Comparison of ENCODE assay signal across 23 cellular contexts in genomic region chr18:32200766-32201165, GRCh38. TPM values are rescaled to one million over a fixed set of nuclear protein-coding genes. Genes with fewer than 3 reads are reported as not detected.
DNase-seq lines count a peak whose midpoint lies in the region; TF ChIP-seq lines count a peak whose summit lies in the region.
"Had no signal": no experiment of that assay in that cellular context is flagged by ENCODE, and none has a peak within 500 bp of the region (broad histone marks: within the 10 kb centered on the region; RNA-seq: fewer than 3 reads in every experiment).

No MANE protein-coding gene starts in this region.

- TF ChIP-seq POLR2A in esophagus muscularis mucosa (IDR thresholded peaks at IDR 0.05; ENCODE audit: low read depth) = no peak
- TF ChIP-seq POLR2A in esophagus squamous epithelium (IDR thresholded peaks at IDR 0.05) = no peak

- H3K4me2 ChIP-seq in mesenchymal stem cell (ENCODE audit: low read length, poor library complexity, severe bottlenecking) = no peak overlapping the region

- H3K36me3 ChIP-seq in mesenchymal stem cell (ENCODE audit: control insufficient read depth in 1 of 2, insufficient read depth in 2 of 2, low read depth in 1 of 2, low read length in 2 of 2) (no peaks in the 10 kb centered on the region), esophagus muscularis mucosa (no peaks in the 10 kb centered on the region), esophagus squamous epithelium (no peaks in the 10 kb centered on the region)
- H3K36me3 ChIP-seq: prostate gland had no signal

- no peak overlapping the region for H2BK120ac ChIP-seq in mesenchymal stem cell (ENCODE audit: low read depth, low read length)

- no peak overlapping the region for H4K8ac ChIP-seq in mesenchymal stem cell (ENCODE audit: low read length)

- H2AK5ac ChIP-seq in mesenchymal stem cell (ENCODE audit: low read length, severe bottlenecking) = no peak overlapping the region

- no peak overlapping the region for H2BK5ac ChIP-seq in mesenchymal stem cell (ENCODE audit: low read depth, low read length, poor library complexity, severe bottlenecking)

- peak; percentile 63 for DNase-seq in DMS53 treated with DMSO at 0.1 percent for 48 hours (lab: John Stamatoyannopoulos, UW; ENCODE audit: unreplicated experiment)
- peak; percentile 64 for DNase-seq in NCI-H1694 treated with DMSO at 0.1 percent for 48 hours (lab: John Stamatoyannopoulos, UW)
- DNase-seq in NCI-H748 treated with DMSO at 0.1 percent for 48 hours (lab: John Stamatoyannopoulos, UW) = peak; percentile 12
- peak; percentile 4 for DNase-seq in mesenchymal stem cell
- no peak for DNase-seq in T-helper 1 cell
- no peak for DNase-seq in esophagus muscularis mucosa (ENCODE audit: extremely low spot score)
- DNase-seq in esophagus squamous epithelium (lab: John Stamatoyannopoulos, UW) = no peak
- DNase-seq: activated CD4-positive, alpha-beta memory T cell treated with anti-CD3 and anti-CD28 coated beads for 36 hours; activated T-cell treated with anti-CD3 and anti-CD28 coated beads, Interleukin-2, amount 50 U/mL, for 4 hours; GDM1; Kasumi-1; kidney glomerular epithelial cell; NCI-H187; NK-92 treated with Interleukin-12 subunit alpha and Interleukin-12 subunit beta, amount 100 ng/mL, for 24 hours; RPMI8226; stimulated activated CD4-positive, alpha-beta T cell treated with anti-CD3 and anti-CD28 coated beads, Interleukin-2, amount 100 ng/mL, for 48 hours; T-cell had no signal

- no peak overlapping the region for H3K4ac ChIP-seq in mesenchymal stem cell (ENCODE audit: low read depth in 1 of 2, low read length in 2 of 2)

- no peak for TF ChIP-seq EP300 in esophagus muscularis mucosa (IDR thresholded peaks at IDR 0.05)

- H3K27me3 ChIP-seq in mesenchymal stem cell (ENCODE audit: control insufficient read depth in 1 of 2, insufficient read depth in 1 of 2, low read length in 2 of 2) = no peaks in the 10 kb centered on the region
- H3K27me3 ChIP-seq in esophagus muscularis mucosa = no peaks in the 10 kb centered on the region
- no peaks in the 10 kb centered on the region for H3K27me3 ChIP-seq in esophagus squamous epithelium

- intact Hi-C loops in esophagus muscularis mucosa (cut with DNase I) (no loop called here), esophagus squamous epithelium (cut with DNase I) (no loop called here)

- H3K4me1 ChIP-seq in mesenchymal stem cell (ENCODE audit: control insufficient read depth, insufficient read depth, low read depth, low read length) (no peaks in the 10 kb centered on the region), esophagus muscularis mucosa (no peaks in the 10 kb centered on the region), esophagus squamous epithelium (no peaks in the 10 kb centered on the region)
- H3K4me1 ChIP-seq: prostate gland had no signal

- no peak overlapping the region for H2BK12ac ChIP-seq in mesenchymal stem cell (ENCODE audit: low read length in 2 of 2)

- H2BK15ac ChIP-seq in mesenchymal stem cell (ENCODE audit: low read depth, poor library complexity, severe bottlenecking) = no peak overlapping the region

- no peak overlapping the region for H3K14ac ChIP-seq in mesenchymal stem cell (ENCODE audit: low read length in 2 of 2)

- H3K18ac ChIP-seq in mesenchymal stem cell (ENCODE audit: low read depth in 1 of 2, low read length in 2 of 2) = no peak overlapping the region

- H3K27ac ChIP-seq in mesenchymal stem cell (ENCODE audit: low read length, poor library complexity, severe bottlenecking) (no peak overlapping the region), esophagus muscularis mucosa (replicated peaks in 1 of 4) (no peak overlapping the region), esophagus squamous epithelium (no peak overlapping the region)
- H3K27ac ChIP-seq: prostate gland had no signal

- no peak overlapping the region for H2AFZ ChIP-seq in mesenchymal stem cell (ENCODE audit: low read depth, low read length)

- H3K9me3 ChIP-seq in mesenchymal stem cell (ENCODE audit: control insufficient read depth, low read length) (no peaks in the 10 kb centered on the region), esophagus muscularis mucosa (no peaks in the 10 kb centered on the region), esophagus squamous epithelium (no peaks in the 10 kb centered on the region)
- H3K9me3 ChIP-seq: prostate gland had no signal

- no peak overlapping the region for H4K91ac ChIP-seq in mesenchymal stem cell (ENCODE audit: low read length)

- H3K4me3 ChIP-seq in mesenchymal stem cell (ENCODE audit: insufficient read depth in 1 of 2, low read depth in 1 of 2, low read length in 2 of 2) = no peak overlapping the region
- H3K4me3 ChIP-seq in esophagus muscularis mucosa = no peak overlapping the region
- H3K4me3 ChIP-seq in esophagus squamous epithelium = no peak overlapping the region
- H3K4me3 ChIP-seq: GM12878, prostate gland had no signal

- no peak overlapping the region for H3K9ac ChIP-seq in mesenchymal stem cell (ENCODE audit: low read length)

- no peaks in the 10 kb centered on the region for H3K79me1 ChIP-seq in mesenchymal stem cell (replicated peaks; ENCODE audit: low read length, poor library complexity, severe bottlenecking)

- H3K23ac ChIP-seq in mesenchymal stem cell (ENCODE audit: low read length in 2 of 2) = no peak overlapping the region

- 100% methylated on average over 1 of the region's 2 CpGs for WGBS in mesenchymal stem cell
- 54% methylated on average over 2 of the region's 2 CpGs for WGBS in esophagus muscularis mucosa
- WGBS in esophagus squamous epithelium, 2 donors = 34 to 48% methylated on average over 2 of the region's 2 CpGs

- TF ChIP-seq CTCF in esophagus muscularis mucosa (IDR thresholded peaks at IDR 0.05) (no peak), esophagus squamous epithelium (IDR thresholded peaks at IDR 0.05) (no peak)

RNA-seq across cellular contexts. Expression of gene MEP1B, which starts 10.9 kb away (rescaled TPM):
- not detected for polyA plus RNA-seq in mesenchymal stem cell (2013, experiment 1 of 2)
- not detected for polyA plus RNA-seq in mesenchymal stem cell (2013, experiment 2 of 2)
- total RNA-seq in esophagus muscularis mucosa = under 1 TPM in 1 of 4 donors, not detected in 3; 0.23 TPM
- total RNA-seq in esophagus squamous epithelium = not detected
- total RNA-seq: activated T-cell treated with anti-CD3 and anti-CD28 coated beads, Interleukin-2, amount 50 U/mL, for 4 hours; GM12878; HT1080; skeletal muscle tissue had no signal
- polyA plus RNA-seq: neural cell, urinary bladder had no signal

Comparison
In these comparisons a context has a peak if more than half of its experiments do, and no peak if none do; other contexts are left out.
1. DNase-seq: peak in DMS53 treated with DMSO at 0.1 percent for 48 hours (single experiment), NCI-H1694 treated with DMSO at 0.1 percent for 48 hours (single experiment), NCI-H748 treated with DMSO at 0.1 percent for 48 hours (single experiment) and mesenchymal stem cell (single experiment); none in T-helper 1 cell (0 of 5), esophagus muscularis mucosa (single experiment) and esophagus squamous epithelium (single experiment).